ENCODE assay signal across 22 cellular contexts in genomic region chr15:98916826-98917225, GRCh38.
"Had no signal": no experiment of that assay in that cellular context is flagged by ENCODE, and none has a peak within 500 bp of the region (broad histone marks: within the 10 kb centered on the region; RNA-seq: fewer than 3 reads in every experiment).

No MANE protein-coding gene starts in this region.

- H3K4me3 ChIP-seq: cardiac muscle cell, SK-N-MC had no signal

- H3K27me3 ChIP-seq: brain microvascular endothelial cell, cardiac muscle cell had no signal

- DNase-seq: activated CD4-positive, alpha-beta memory T cell treated with anti-CD3 and anti-CD28 coated beads for 36 hours; activated CD4-positive, alpha-beta T cell treated with anti-CD3 and anti-CD28 coated beads, Interleukin-2, amount 10 ng/mL, durations not matched to agents 7 days and 5 days; activated CD4-positive, CD25-positive, alpha-beta regulatory T cell; activated CD8-positive, alpha-beta memory T cell treated with anti-CD3 and anti-CD28 coated beads for 24 hours; activated gamma-delta T cell; activated naive CD4-positive, alpha-beta T cell treated with anti-CD3 and anti-CD28 coated beads for 36 hours; activated T-cell treated with anti-CD3 and anti-CD28 coated beads, Interleukin-2, amount 50 U/mL, for 4 hours; amygdala; brain microvascular endothelial cell; KBM-7; NCI-H1048; NCI-H187 treated with DMSO at 0.1 percent for 48 hours; NCI-H2081 treated with DMSO at 0.1 percent for 48 hours; NCI-H446; NCI-H524; NCI-H82; T-cell; T-helper 2 cell; T1000 had no signal

- H3K27ac ChIP-seq: brain microvascular endothelial cell, cardiac muscle cell, SK-N-MC had no signal

- ATAC-seq: activated T-cell treated with anti-CD3 and anti-CD28 coated beads, Interleukin-2, amount 50 U/mL, for 4 hours; Right ventricle myocardium inferior; T-cell had no signal
